Comparison of ENCODE assay signal across 19 cellular contexts in the genomic region with DNA sequence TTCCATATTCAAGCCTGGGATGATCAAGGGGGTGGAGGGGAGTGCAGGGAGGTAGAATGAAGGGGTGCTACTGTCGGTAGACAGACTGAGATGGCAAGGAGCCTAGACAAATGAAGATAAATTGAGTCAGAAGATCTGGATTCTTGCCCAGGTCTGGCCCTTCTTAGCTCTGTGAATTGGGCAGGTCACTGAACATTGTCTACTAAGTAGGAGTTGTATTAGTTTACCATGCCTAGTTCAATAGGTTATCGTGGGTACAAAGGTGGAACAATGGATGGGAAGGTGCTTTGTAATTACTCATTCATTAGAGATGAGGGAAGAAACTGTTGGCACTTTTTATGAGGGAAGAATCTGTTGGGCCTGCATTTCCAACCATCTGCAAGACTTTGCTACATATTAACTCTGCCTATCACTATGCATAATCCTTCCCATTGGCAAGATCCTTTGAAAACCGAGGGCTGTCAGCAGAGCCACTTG.
DNase-seq lines count a peak whose midpoint lies in the region.
"Had no signal": no experiment of that assay in that cellular context is flagged by ENCODE, and none has a peak within 500 bp of the region (broad histone marks: within the 10 kb centered on the region; RNA-seq: fewer than 3 reads in every experiment).

No MANE protein-coding gene starts in this region.

- peaks cover 3% of the 10 kb centered on the region for H3K9me3 Mint-ChIP-seq in activated CD4-positive, alpha-beta memory T cell treated with anti-CD3 and anti-CD28 coated beads for 36 hours
- H3K9me3 Mint-ChIP-seq: activated CD4-positive, alpha-beta memory T cell treated with anti-CD3 and anti-CD28 coated beads, Interleukin-2, amount 10 ng/mL, durations not matched to agents 7 days and 5 days; CD8-positive, alpha-beta T cell had no signal

- CTCF ChIA-PET in activated CD4-positive, alpha-beta memory T cell treated with anti-CD3 and anti-CD28 coated beads for 36 hours (lab: Charles Lee), result no interaction called here

- H3K36me3 ChIP-seq in GM23248 (ENCODE audit: low read depth), result no peaks in the 10 kb centered on the region
- no peaks in the 10 kb centered on the region for H3K36me3 ChIP-seq in SJSA1
- H3K36me3 ChIP-seq: heart right ventricle, transverse colon had no signal

- in situ Hi-C loops in GM23248 (cut with MboI), result no loop called here

- H3K4me2 ChIP-seq in GM23248 (ENCODE audit: unreplicated experiment), result peak overlapping the region; percentile 19

- H3K27me3 ChIP-seq in GM23248 (replicated peaks; ENCODE audit: insufficient read depth) (peaks cover 7% of the 10 kb centered on the region; the same call in 1 of the 2 replicates), SJSA1 (replicated peaks) (no peaks in the 10 kb centered on the region)
- H3K27me3 ChIP-seq: heart right ventricle, transverse colon had no signal

- intact Hi-C loops in activated CD4-positive, alpha-beta memory T cell treated with anti-CD3 and anti-CD28 coated beads for 36 hours (cut with micrococcal nuclease), result no loop called here

- DNase-seq in GM23248, result peak; percentile 37
- no peak for DNase-seq in SJSA1 (ENCODE audit: low read depth in 1 of 2, low spot score in 2 of 2)
- peak; percentile 71 for DNase-seq in glomerular visceral epithelial cell (ENCODE audit: extremely low spot score)
- DNase-seq in renal cortical epithelial cell (ENCODE audit: low read depth), result peak; percentile 87
- no peak for DNase-seq in OCI-M1 (lab: John Stamatoyannopoulos, UW)
- DNase-seq in germinal center (ENCODE audit: low spot score), result no peak
- no peak for DNase-seq in activated CD4-positive, alpha-beta memory T cell treated with anti-CD3 and anti-CD28 coated beads for 36 hours
- no peak for DNase-seq in SKM-1 treated with dmso at 0.1 percent for 144 hours (lab: John Stamatoyannopoulos, UW; ENCODE audit: unreplicated experiment)
- DNase-seq: activated CD4-positive, alpha-beta memory T cell treated with anti-CD3 and anti-CD28 coated beads, Interleukin-2, amount 10 ng/mL, durations not matched to agents 7 days and 5 days; activated T-cell treated with anti-CD3 and anti-CD28 coated beads, Interleukin-2, amount 50 U/mL, for 4 hours; CD8-positive, alpha-beta T cell; DMS79; heart right ventricle; NCI-H146; stimulated activated naive CD8-positive, alpha-beta T cell treated with anti-CD3 and anti-CD28 coated beads, Interleukin-15, Interleukin-2, amounts not matched to agents 100 U/mL and 50 U/mL, for 24 hours; transverse colon had no signal

- no peaks in the 10 kb centered on the region for H3K9me2 ChIP-seq in GM23248 (ENCODE audit: insufficient read depth)

- no peak overlapping the region for H3K4me3 ChIP-seq in GM23248
- H3K4me3 ChIP-seq in SJSA1, result no peak overlapping the region
- H3K4me3 ChIP-seq: heart right ventricle, transverse colon had no signal

- POLR2A ChIA-PET in activated CD4-positive, alpha-beta memory T cell treated with anti-CD3 and anti-CD28 coated beads for 36 hours (lab: Charles Lee), result no interaction called here

- no peaks in the 10 kb centered on the region for H3K27me3 Mint-ChIP-seq in activated CD4-positive, alpha-beta memory T cell treated with anti-CD3 and anti-CD28 coated beads for 36 hours
- H3K27me3 Mint-ChIP-seq: activated CD4-positive, alpha-beta memory T cell treated with anti-CD3 and anti-CD28 coated beads, Interleukin-2, amount 10 ng/mL, durations not matched to agents 7 days and 5 days; activated naive CD8-positive, alpha-beta T cell had no signal

- H2AFZ ChIP-seq in GM23248, result no peak overlapping the region

- 0 out of 2 replicates have a peak overlapping the region, but pooled peaks have one; percentile 25 for H3K27ac ChIP-seq in GM23248
- peak overlapping the region; percentile 89 for H3K27ac ChIP-seq in SJSA1
- H3K27ac ChIP-seq: heart right ventricle, transverse colon had no signal

- peaks cover 20% of the 10 kb centered on the region for H3K4me1 ChIP-seq in GM23248 (ENCODE audit: insufficient read depth)
- peaks cover 32% of the 10 kb centered on the region for H3K4me1 ChIP-seq in SJSA1 (replicated peaks)
- H3K4me1 ChIP-seq: heart right ventricle, transverse colon had no signal

- no peaks in the 10 kb centered on the region for H4K20me1 ChIP-seq in GM23248 (ENCODE audit: insufficient read depth)

- no peak overlapping the region for H3K9ac ChIP-seq in GM23248

- WGBS in GM23248 (ENCODE audit: low coverage in 1 of 2, low lambda C conversion rate in 2 of 2, missing lambda C conversion rate in 2 of 2), 2 experiments, result 21 to 33% methylated on average over 3 of the region's 3 CpGs

- no peak overlapping the region for H3K4me3 Mint-ChIP-seq in activated CD4-positive, alpha-beta memory T cell treated with anti-CD3 and anti-CD28 coated beads for 36 hours
- H3K4me3 Mint-ChIP-seq: activated CD4-positive, alpha-beta memory T cell treated with anti-CD3 and anti-CD28 coated beads, Interleukin-2, amount 10 ng/mL, durations not matched to agents 7 days and 5 days; activated naive CD8-positive, alpha-beta T cell; activated T-cell treated with anti-CD3 and anti-CD28 coated beads, Interleukin-2, amount 50 U/mL, for 4 hours; CD8-positive, alpha-beta T cell; dendritic cell treated with granulocyte-macrophage colony-stimulating factor and Interleukin-4, amounts not matched to agents 40 ng/mL and 50 ng/mL, for 4 days; neural crest cell had no signal

- H3K4me1 Mint-ChIP-seq in activated CD4-positive, alpha-beta memory T cell treated with anti-CD3 and anti-CD28 coated beads for 36 hours (ENCODE audit: low read depth), result no peaks in the 10 kb centered on the region
- H3K4me1 Mint-ChIP-seq: activated CD4-positive, alpha-beta memory T cell treated with anti-CD3 and anti-CD28 coated beads, Interleukin-2, amount 10 ng/mL, durations not matched to agents 7 days and 5 days; neural crest cell had no signal

- no peaks in the 10 kb centered on the region for H3K79me2 ChIP-seq in GM23248 (ENCODE audit: insufficient read depth)

- H3K36me3 Mint-ChIP-seq in activated CD4-positive, alpha-beta memory T cell treated with anti-CD3 and anti-CD28 coated beads for 36 hours, result no peaks in the 10 kb centered on the region
- H3K36me3 Mint-ChIP-seq: activated naive CD8-positive, alpha-beta T cell; CD8-positive, alpha-beta T cell had no signal

- no peaks in the 10 kb centered on the region for H3K9me3 ChIP-seq in GM23248 (ENCODE audit: low read depth)
- H3K9me3 ChIP-seq in SJSA1 (replicated peaks), result peaks cover 2% of the 10 kb centered on the region; the same call in 1 of the 2 replicates

- peaks cover 29% of the 10 kb centered on the region for H3F3A ChIP-seq in GM23248 (ENCODE audit: insufficient read depth)

- H3K27ac Mint-ChIP-seq in activated CD4-positive, alpha-beta memory T cell treated with anti-CD3 and anti-CD28 coated beads for 36 hours, result no peak overlapping the region
- H3K27ac Mint-ChIP-seq: activated CD4-positive, alpha-beta memory T cell treated with anti-CD3 and anti-CD28 coated beads, Interleukin-2, amount 10 ng/mL, durations not matched to agents 7 days and 5 days; activated naive CD8-positive, alpha-beta T cell; CD8-positive, alpha-beta T cell; dendritic cell treated with granulocyte-macrophage colony-stimulating factor and Interleukin-4, amounts not matched to agents 40 ng/mL and 50 ng/mL, for 4 days had no signal

Comparison
In these comparisons a context has a peak if more than half of its experiments do, and no peak if none do; other contexts are left out.
1. DNase-seq: peak in GM23248 (single experiment), glomerular visceral epithelial cell (single experiment) and renal cortical epithelial cell (single experiment); none in SJSA1 (0 of 2), OCI-M1 (single experiment), germinal center (single experiment), activated CD4-positive, alpha-beta memory T cell treated with anti-CD3 and anti-CD28 coated beads for 36 hours (single experiment) and SKM-1 treated with dmso at 0.1 percent for 144 hours (single experiment).